3 cellular contexts compared by ENCODE assay signal in the genomic region with DNA sequence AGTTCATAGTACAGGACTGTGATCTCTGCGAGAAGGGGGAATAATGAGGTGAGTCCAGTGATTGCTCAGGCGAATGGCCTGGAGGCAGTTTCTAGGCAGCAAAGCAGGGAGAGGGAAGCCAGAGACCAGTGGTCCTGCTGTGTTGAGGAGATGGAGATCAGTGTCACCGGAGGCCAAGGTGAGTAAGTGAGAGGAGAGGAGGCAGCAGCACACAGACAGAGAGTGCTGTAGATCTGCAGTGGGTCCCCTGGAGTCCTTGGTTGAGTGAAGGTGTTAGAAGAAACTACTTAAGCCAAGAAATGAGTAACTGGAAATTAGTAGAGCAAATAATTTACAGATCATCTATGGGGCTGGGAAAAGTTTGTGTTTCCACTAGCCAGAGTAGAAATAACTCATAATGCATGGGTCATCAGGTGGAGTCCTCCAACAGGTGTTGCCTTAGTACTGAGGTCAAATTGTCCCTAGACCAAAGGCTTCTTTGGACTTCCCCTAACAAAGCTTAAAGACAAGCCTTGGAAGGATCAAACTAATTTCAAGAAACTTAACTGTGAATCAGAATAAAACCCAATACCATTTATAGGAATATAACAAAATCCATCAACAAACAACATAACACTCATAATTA.
TF ChIP-seq lines count a peak whose summit lies in the region.

No MANE protein-coding gene starts in this region.

TF ChIP-seq in HepG2, 621 proteins besides CTCF, POLR2A, EP300 and RAD21:
- no peak for TF ChIP-seq SSRP1 (CRISPR knock-in tag; IDR thresholded peaks at IDR 0.05)
- peak; percentile 32 for TF ChIP-seq RBM22 (optimal IDR thresholded peaks at IDR 0.05; ENCODE audit: low read length)

TF ChIP-seq in WTC11, 78 proteins besides CTCF, POLR2A, EP300 and RAD21:
- TF ChIP-seq FOXJ3 (CRISPR knock-in tag; IDR thresholded peaks at IDR 0.05; ENCODE audit: borderline replicate concordance), result no peak
- TF ChIP-seq ZNF416 (CRISPR knock-in tag; IDR thresholded peaks at IDR 0.05), result no peak
- no peak for TF ChIP-seq CREM (CRISPR knock-in tag; IDR thresholded peaks at IDR 0.05)
- TF ChIP-seq, protein P1, sequence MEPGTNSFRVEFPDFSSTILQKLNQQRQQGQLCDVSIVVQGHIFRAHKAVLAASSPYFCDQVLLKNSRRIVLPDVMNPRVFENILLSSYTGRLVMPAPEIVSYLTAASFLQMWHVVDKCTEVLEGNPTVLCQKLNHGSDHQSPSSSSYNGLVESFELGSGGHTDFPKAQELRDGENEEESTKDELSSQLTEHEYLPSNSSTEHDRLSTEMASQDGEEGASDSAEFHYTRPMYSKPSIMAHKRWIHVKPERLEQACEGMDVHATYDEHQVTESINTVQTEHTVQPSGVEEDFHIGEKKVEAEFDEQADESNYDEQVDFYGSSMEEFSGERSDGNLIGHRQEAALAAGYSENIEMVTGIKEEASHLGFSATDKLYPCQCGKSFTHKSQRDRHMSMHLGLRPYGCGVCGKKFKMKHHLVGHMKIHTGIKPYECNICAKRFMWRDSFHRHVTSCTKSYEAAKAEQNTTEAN (CRISPR knock-in tag; IDR thresholded peaks at IDR 0.05), result no peak
- no peak for TF ChIP-seq RELA (CRISPR knock-in tag; IDR thresholded peaks at IDR 0.05; ENCODE audit: borderline replicate concordance)
- no peak for TF ChIP-seq FOXP1 (CRISPR knock-in tag; IDR thresholded peaks at IDR 0.05; ENCODE audit: borderline replicate concordance)
- TF ChIP-seq, protein P2, sequence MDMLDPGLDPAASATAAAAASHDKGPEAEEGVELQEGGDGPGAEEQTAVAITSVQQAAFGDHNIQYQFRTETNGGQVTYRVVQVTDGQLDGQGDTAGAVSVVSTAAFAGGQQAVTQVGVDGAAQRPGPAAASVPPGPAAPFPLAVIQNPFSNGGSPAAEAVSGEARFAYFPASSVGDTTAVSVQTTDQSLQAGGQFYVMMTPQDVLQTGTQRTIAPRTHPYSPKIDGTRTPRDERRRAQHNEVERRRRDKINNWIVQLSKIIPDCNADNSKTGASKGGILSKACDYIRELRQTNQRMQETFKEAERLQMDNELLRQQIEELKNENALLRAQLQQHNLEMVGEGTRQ (CRISPR knock-in tag; IDR thresholded peaks at IDR 0.05), result no peak
- no peak for TF ChIP-seq SMAD4 (CRISPR knock-in tag; IDR thresholded peaks at IDR 0.05)
- TF ChIP-seq, protein P3, sequence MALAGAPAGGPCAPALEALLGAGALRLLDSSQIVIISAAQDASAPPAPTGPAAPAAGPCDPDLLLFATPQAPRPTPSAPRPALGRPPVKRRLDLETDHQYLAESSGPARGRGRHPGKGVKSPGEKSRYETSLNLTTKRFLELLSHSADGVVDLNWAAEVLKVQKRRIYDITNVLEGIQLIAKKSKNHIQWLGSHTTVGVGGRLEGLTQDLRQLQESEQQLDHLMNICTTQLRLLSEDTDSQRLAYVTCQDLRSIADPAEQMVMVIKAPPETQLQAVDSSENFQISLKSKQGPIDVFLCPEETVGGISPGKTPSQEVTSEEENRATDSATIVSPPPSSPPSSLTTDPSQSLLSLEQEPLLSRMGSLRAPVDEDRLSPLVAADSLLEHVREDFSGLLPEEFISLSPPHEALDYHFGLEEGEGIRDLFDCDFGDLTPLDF (CRISPR knock-in tag; IDR thresholded peaks at IDR 0.05), result no peak
- TF ChIP-seq, protein P4, sequence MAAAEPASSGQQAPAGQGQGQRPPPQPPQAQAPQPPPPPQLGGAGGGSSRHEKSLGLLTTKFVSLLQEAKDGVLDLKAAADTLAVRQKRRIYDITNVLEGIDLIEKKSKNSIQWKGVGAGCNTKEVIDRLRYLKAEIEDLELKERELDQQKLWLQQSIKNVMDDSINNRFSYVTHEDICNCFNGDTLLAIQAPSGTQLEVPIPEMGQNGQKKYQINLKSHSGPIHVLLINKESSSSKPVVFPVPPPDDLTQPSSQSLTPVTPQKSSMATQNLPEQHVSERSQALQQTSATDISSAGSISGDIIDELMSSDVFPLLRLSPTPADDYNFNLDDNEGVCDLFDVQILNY (CRISPR knock-in tag; IDR thresholded peaks at IDR 0.05), result no peak
- TF ChIP-seq ELF4 (CRISPR knock-in tag; IDR thresholded peaks at IDR 0.05; ENCODE audit: low read depth), result no peak
- TF ChIP-seq RORB (CRISPR knock-in tag; IDR thresholded peaks at IDR 0.05), result no peak
- no peak for TF ChIP-seq ZNF671 (CRISPR knock-in tag; IDR thresholded peaks at IDR 0.05)
- no peak for TF ChIP-seq MXD4 (CRISPR knock-in tag; IDR thresholded peaks at IDR 0.05; ENCODE audit: borderline replicate concordance)
- TF ChIP-seq NR1H2 (CRISPR knock-in tag; IDR thresholded peaks at IDR 0.05), result no peak
- TF ChIP-seq PRRX2 (CRISPR knock-in tag; IDR thresholded peaks at IDR 0.05), result no peak

TF ChIP-seq in endothelial cell of umbilical vein, 7 proteins besides CTCF, POLR2A, EP300 and RAD21:
- TF ChIP-seq FOS (IDR thresholded peaks at IDR 0.05; ENCODE audit: borderline replicate concordance, insufficient read depth, low read length), result no peak
